In the genomic region with DNA sequence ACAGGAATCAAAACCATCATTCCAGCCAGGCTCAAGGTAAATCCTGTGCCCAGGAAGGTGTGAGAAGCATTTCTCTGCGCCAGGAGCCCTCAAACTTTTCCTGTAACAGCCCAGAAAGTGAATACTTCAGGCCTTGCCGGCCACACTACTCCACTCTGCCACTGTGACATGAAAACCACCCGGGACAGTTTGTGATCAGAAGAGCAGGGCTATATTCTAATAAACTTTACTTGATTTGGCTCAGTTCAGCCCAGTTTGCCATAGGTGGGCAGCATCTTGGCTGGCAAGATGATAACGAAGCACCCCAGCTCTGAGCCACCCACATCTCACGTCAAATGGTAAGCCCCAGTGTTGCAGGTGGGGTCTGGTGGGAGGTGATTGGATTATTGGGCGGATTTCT, we compare ENCODE assay signal across 27 cellular contexts.
"Had no signal": no experiment of that assay in that cellular context is flagged by ENCODE, and none has a peak within 500 bp of the region (broad histone marks: within the 10 kb centered on the region; RNA-seq: fewer than 3 reads in every experiment).

No MANE protein-coding gene starts in this region.

- H3K9me3 ChIP-seq: ascending aorta, Peyer's patch had no signal

- ATAC-seq: activated T-helper 17 cell treated with anti-CD3 and anti-CD28 coated beads, Interleukin-2, amount 50 U/mL, for 72 hours; T-cell had no signal

- H3K4me3 Mint-ChIP-seq: activated B cell treated with CpG ODN at 0.5 μM for 24 hours; activated CD4-positive, alpha-beta memory T cell treated with anti-CD3 and anti-CD28 coated beads for 36 hours; activated CD4-positive, alpha-beta T cell treated with anti-CD3 and anti-CD28 coated beads, Interleukin-2, amount 10 ng/mL, durations not matched to agents 24 days and 14 days; activated naive CD4-positive, alpha-beta T cell treated with anti-CD3 and anti-CD28 coated beads, Interleukin-2, amount 50 U/mL, for 24 hours; activated T-helper 17 cell treated with anti-CD3 and anti-CD28 coated beads, Interleukin-2, amount 50 U/mL, for 72 hours; brain; T-cell had no signal

- DNase-seq: activated B cell treated with CpG ODN at 0.5 μM for 24 hours; activated CD4-positive, alpha-beta memory T cell treated with anti-CD3 and anti-CD28 coated beads for 36 hours; activated CD4-positive, alpha-beta T cell treated with anti-CD3 and anti-CD28 coated beads for 1 hour; activated CD4-positive, alpha-beta T cell treated with anti-CD3 and anti-CD28 coated beads, Interleukin-2, amount 10 ng/mL, durations not matched to agents 24 days and 14 days; activated CD8-positive, alpha-beta memory T cell treated with anti-CD3 and anti-CD28 coated beads for 24 hours; activated gamma-delta T cell treated with Interleukin-2 at 50 U/mL for 16 hours; activated T-cell treated with anti-CD3 and anti-CD28 coated beads for 4 hours; activated T-cell treated with anti-CD3 and anti-CD28 coated beads, Interleukin-2, amount 50 U/mL, for 48 hours; IMR-90; Kasumi-1; KBM-7; NCI-H1105 treated with DMSO at 0.1 percent for 48 hours; NCI-H1436 treated with DMSO at 0.1 percent for 48 hours; NCI-H187; NCI-H2081; NCI-H510A treated with DMSO at 0.1 percent for 48 hours; NCI-H69; NK-92 treated with Interleukin-12 subunit alpha and Interleukin-12 subunit beta, amount 100 ng/mL, for 24 hours; T-cell; T-helper 2 cell; T1000 had no signal

- H3K36me3 ChIP-seq: ascending aorta, Peyer's patch had no signal

- H3K9me3 Mint-ChIP-seq: activated CD4-positive, alpha-beta T cell treated with anti-CD3 and anti-CD28 coated beads, Interleukin-2, amount 10 ng/mL, durations not matched to agents 24 days and 14 days had no signal

- H3K4me1 ChIP-seq: ascending aorta, Peyer's patch had no signal

- H3K36me3 Mint-ChIP-seq: activated CD4-positive, alpha-beta memory T cell treated with anti-CD3 and anti-CD28 coated beads for 36 hours; brain; T-cell had no signal

- H3K27ac Mint-ChIP-seq: activated B cell treated with CpG ODN at 0.5 μM for 24 hours; activated CD4-positive, alpha-beta memory T cell treated with anti-CD3 and anti-CD28 coated beads for 36 hours; activated CD4-positive, alpha-beta T cell treated with anti-CD3 and anti-CD28 coated beads, Interleukin-2, amount 10 ng/mL, durations not matched to agents 24 days and 14 days; activated naive CD4-positive, alpha-beta T cell treated with anti-CD3 and anti-CD28 coated beads, Interleukin-2, amount 50 U/mL, for 24 hours; activated T-helper 17 cell treated with anti-CD3 and anti-CD28 coated beads, Interleukin-2, amount 50 U/mL, for 72 hours; T-cell had no signal

- H3K27ac ChIP-seq: ascending aorta, Peyer's patch, SK-N-MC had no signal

- H3K4me3 ChIP-seq: ascending aorta, Peyer's patch, SK-N-MC had no signal

- H3K4me1 Mint-ChIP-seq: activated B cell treated with CpG ODN at 0.5 μM for 24 hours; activated CD4-positive, alpha-beta T cell treated with anti-CD3 and anti-CD28 coated beads, Interleukin-2, amount 10 ng/mL, durations not matched to agents 24 days and 14 days; activated naive CD4-positive, alpha-beta T cell treated with anti-CD3 and anti-CD28 coated beads, Interleukin-2, amount 50 U/mL, for 24 hours; T-cell had no signal

- H3K27me3 ChIP-seq: ascending aorta, Peyer's patch had no signal
